ENCODE assay signal across 13 cellular contexts in genomic region chr5:62431735-62432617, GRCh38. TPM values are rescaled to one million over a fixed set of nuclear protein-coding genes. Genes with fewer than 3 reads are reported as not detected.
DNase-seq lines count a peak whose midpoint lies in the region; FAIRE-seq and TF ChIP-seq lines count a peak whose summit lies in the region.
"Had no signal": no experiment of that assay in that cellular context is flagged by ENCODE, and none has a peak within 500 bp of the region (broad histone marks: within the 10 kb centered on the region; RNA-seq: fewer than 3 reads in every experiment).

No MANE protein-coding gene starts in this region.

- FAIRE-seq in GM12891 (lab: Jason Lieb, UNC) = no peak

- H3K14ac ChIP-seq in trophoblast cell (ENCODE audit: low read length) = no peak overlapping the region

- no peaks in the 10 kb centered on the region for H3K36me3 ChIP-seq in trophoblast cell (ENCODE audit: control insufficient read depth in 1 of 2, insufficient read depth in 2 of 2, low read length in 2 of 2)

- no peaks in the 10 kb centered on the region for H3K27me3 ChIP-seq in trophoblast cell (ENCODE audit: insufficient read depth, low read length)

- H2BK5ac ChIP-seq in trophoblast cell (ENCODE audit: low read depth, low read length, poor library complexity) = no peak overlapping the region

- peaks cover 2% of the 10 kb centered on the region for H3K79me2 ChIP-seq in trophoblast cell (ENCODE audit: control insufficient read depth, insufficient read depth, low read length, poor library complexity)

- TF ChIP-seq POLR2A in GM12891 (IDR thresholded peaks at IDR 0.05; ENCODE audit: low read depth, low read length) = no peak

- DNase-seq in DMS 273 treated with DMSO at 0.1 percent for 48 hours (lab: John Stamatoyannopoulos, UW) = peak; percentile 27
- peak; percentile 94 for DNase-seq in OCI-M1 (lab: John Stamatoyannopoulos, UW)
- DNase-seq in fibroblast of villous mesenchyme (ENCODE audit: low read depth) = peak; percentile 48
- no peak for DNase-seq in trophoblast cell
- DNase-seq in posterior vena cava (ENCODE audit: low spot score) = no peak
- DNase-seq in stimulated activated CD4-positive, alpha-beta T cell treated with anti-CD3 and anti-CD28 coated beads, Interleukin-15, amount 100 ng/mL, for 24 hours = no peak
- DNase-seq in GM12891 (ENCODE audit: insufficient read length, low spot score) = no peak
- no peak for DNase-seq in activated naive CD4-positive, alpha-beta T cell (lab: John Stamatoyannopoulos, UW)
- DNase-seq: activated gamma-delta T cell; effector CD4-positive, alpha-beta T cell; immature natural killer cell; IMR-90; NCI-H510A had no signal

- H4K8ac ChIP-seq in trophoblast cell (ENCODE audit: low read depth, low read length) = no peak overlapping the region

- no peak overlapping the region for H3K4ac ChIP-seq in trophoblast cell (ENCODE audit: low read depth, low read length)

- no peak overlapping the region for H2BK12ac ChIP-seq in trophoblast cell (ENCODE audit: low read length)

- TF ChIP-seq CTCF in fibroblast of villous mesenchyme (IDR thresholded peaks at IDR 0.05; ENCODE audit: insufficient read depth, low read depth, low read length) = no peak

- peak overlapping the region; percentile 72 for H4K12ac ChIP-seq in trophoblast cell (ENCODE audit: low read depth, low read length)

- no peak overlapping the region for H3K27ac ChIP-seq in trophoblast cell (ENCODE audit: low read depth, low read length)

- no peak overlapping the region for H3K18ac ChIP-seq in trophoblast cell (ENCODE audit: low read length)

- no peak overlapping the region for H2AFZ ChIP-seq in trophoblast cell (ENCODE audit: insufficient read depth, low read length, poor library complexity)

- intact Hi-C loops in posterior vena cava (cut with DNase I) = no loop called here

- H3K9ac ChIP-seq in trophoblast cell (ENCODE audit: low read length) = no peak overlapping the region

- no peak overlapping the region for H3K4me2 ChIP-seq in trophoblast cell (ENCODE audit: low read length)

- H3K23ac ChIP-seq in trophoblast cell (ENCODE audit: low read length) = no peak overlapping the region

- no CpG with 5 or more reads among the region's 10 CpGs for WGBS in trophoblast cell (ENCODE audit: extremely low coverage, insufficient coverage, insufficient read length)

- H2BK120ac ChIP-seq in trophoblast cell (ENCODE audit: insufficient read depth, low read length, poor library complexity) = no peak overlapping the region

- H2AK5ac ChIP-seq in trophoblast cell (ENCODE audit: low read length) = no peak overlapping the region

- H3K4me1 ChIP-seq in trophoblast cell (ENCODE audit: control insufficient read depth in 1 of 2, insufficient read depth in 2 of 2, low read length in 2 of 2) = no peaks in the 10 kb centered on the region

- no peaks in the 10 kb centered on the region for H3K79me1 ChIP-seq in trophoblast cell (ENCODE audit: low read length)

- no peaks in the 10 kb centered on the region for H3K9me3 ChIP-seq in trophoblast cell (ENCODE audit: insufficient read depth, low read depth, low read length)

- no peak overlapping the region for H4K91ac ChIP-seq in trophoblast cell (ENCODE audit: low read depth, low read length)

- peak overlapping the region; percentile 36 for H3K4me3 ChIP-seq in fibroblast of villous mesenchyme (ENCODE audit: low read depth, low read length)
- no peak overlapping the region for H3K4me3 ChIP-seq in trophoblast cell (ENCODE audit: low read depth, low read length)

TF ChIP-seq in GM12891, 5 proteins besides CTCF, POLR2A, EP300 and RAD21:
- no peak for TF ChIP-seq PAX5 (IDR thresholded peaks at IDR 0.05; ENCODE audit: insufficient read depth, low read length, severe bottlenecking)
- TF ChIP-seq TAF1 (IDR thresholded peaks at IDR 0.05; ENCODE audit: low read depth, low read length) = no peak
- TF ChIP-seq POLR2AphosphoS5 (IDR thresholded peaks at IDR 0.05; ENCODE audit: low read depth, low read length) = no peak
- no peak for TF ChIP-seq SPI1 (IDR thresholded peaks at IDR 0.05; ENCODE audit: low read depth, low read length)
- no peak for TF ChIP-seq POU2F2 (IDR thresholded peaks at IDR 0.05; ENCODE audit: low read depth, low read length)

RNA-seq across cellular contexts. Expression of gene IPO11, which starts 19.4 kb away (rescaled TPM):
- total RNA-seq in fibroblast of villous mesenchyme = 20.9 and 34.5 TPM in 2 replicates
- 16.6 and 19.9 TPM in 2 replicates for polyA plus RNA-seq in trophoblast cell (2013)
- 10 to 100 TPM; 29.8 to 31.7 TPM for total RNA-seq in posterior vena cava
- 9.7 TPM for polyA plus RNA-seq in GM12891 (2012; ENCODE audit: low read depth, missing spikeins)

RNA-seq across cellular contexts. Expression of gene DIMT1, which starts 28.3 kb away (rescaled TPM):
- 35.4 and 47.5 TPM in 2 replicates for total RNA-seq in fibroblast of villous mesenchyme
- polyA plus RNA-seq in trophoblast cell (2013) = 19.5 and 19.7 TPM in 2 replicates
- total RNA-seq in posterior vena cava = 10 to 100 TPM; 24.8 to 27.1 TPM
- polyA plus RNA-seq in GM12891 (2012; ENCODE audit: low read depth, missing spikeins) = 17.8 TPM

Comparison
In these comparisons a context has a peak if more than half of its experiments do, and no peak if none do; other contexts are left out.
1. DNase-seq: peak in DMS 273 treated with DMSO at 0.1 percent for 48 hours (single experiment), OCI-M1 (single experiment) and fibroblast of villous mesenchyme (single experiment); none in trophoblast cell (0 of 2), posterior vena cava (single experiment), stimulated activated CD4-positive, alpha-beta T cell treated with anti-CD3 and anti-CD28 coated beads, Interleukin-15, amount 100 ng/mL, for 24 hours (single experiment), GM12891 (single experiment) and activated naive CD4-positive, alpha-beta T cell (0 of 4).